19 cellular contexts compared by ENCODE assay signal in genomic region chr16:54504372-54504771, GRCh38.
A peak's percentile ranks its signal among the peaks of the same experiment; 100 is the strongest.
DNase-seq lines count a peak whose midpoint lies in the region; ATAC-seq and TF ChIP-seq lines count a peak whose summit lies in the region.
"Had no signal": no experiment of that assay in that cellular context is flagged by ENCODE, and none has a peak within 500 bp of the region (broad histone marks: within the 10 kb centered on the region; RNA-seq: fewer than 3 reads in every experiment).

No MANE protein-coding gene starts in this region.

- H3K4me1 ChIP-seq in gastroesophageal sphincter (peaks cover 0 to 7% (median 0%) of the 10 kb centered on the region in 3 donors), mucosa of rectum (ENCODE audit: control insufficient read depth in 2 of 2, insufficient read depth in 2 of 2, low read length in 2 of 2) (peaks cover 0 to 5% of the 10 kb centered on the region in 2 donors), mesenchymal stem cell (ENCODE audit: control insufficient read depth, insufficient read depth, low read depth, low read length) (peaks cover 2% of the 10 kb centered on the region)
- H3K4me1 ChIP-seq: ascending aorta, Caco-2 had no signal

- no peak overlapping the region for H4K91ac ChIP-seq in mesenchymal stem cell (ENCODE audit: low read length)

- ATAC-seq in gastroesophageal sphincter (peak; percentile 67), GM21367 (IDR thresholded peaks at IDR 0.05; ENCODE audit: unreplicated experiment) (no peak)
- ATAC-seq: natural killer cell had no signal

- H3K18ac ChIP-seq in mesenchymal stem cell (ENCODE audit: low read depth in 1 of 2, low read length in 2 of 2) = no peak overlapping the region

- no peak overlapping the region for H3K9ac ChIP-seq in mucosa of rectum (ENCODE audit: low read depth in 1 of 2, low read length in 2 of 2)
- H3K9ac ChIP-seq in mesenchymal stem cell (ENCODE audit: low read length) = no peak overlapping the region

- no peak overlapping the region for H3K4ac ChIP-seq in mesenchymal stem cell (ENCODE audit: low read depth in 1 of 2, low read length in 2 of 2)

- no peak overlapping the region for H3K14ac ChIP-seq in mesenchymal stem cell (ENCODE audit: low read length in 2 of 2)

- no peak overlapping the region for H2BK5ac ChIP-seq in mesenchymal stem cell (ENCODE audit: low read depth, low read length, poor library complexity, severe bottlenecking)

- H2BK120ac ChIP-seq in mesenchymal stem cell (ENCODE audit: low read depth, low read length) = no peak overlapping the region

- H3K9me3 ChIP-seq in gastroesophageal sphincter (no peaks in the 10 kb centered on the region), mucosa of rectum (ENCODE audit: control insufficient read depth in 2 of 2, low read length in 2 of 2) (no peaks in the 10 kb centered on the region), mesenchymal stem cell (ENCODE audit: control insufficient read depth, low read length) (no peaks in the 10 kb centered on the region)
- H3K9me3 ChIP-seq: ascending aorta, Caco-2 had no signal

- H3K36me3 ChIP-seq in gastroesophageal sphincter (no peaks in the 10 kb centered on the region), mucosa of rectum (ENCODE audit: control insufficient read depth in 2 of 2, insufficient read depth in 2 of 2, low read length in 2 of 2) (no peaks in the 10 kb centered on the region), mesenchymal stem cell (ENCODE audit: control insufficient read depth in 1 of 2, insufficient read depth in 2 of 2, low read depth in 1 of 2, low read length in 2 of 2) (no peaks in the 10 kb centered on the region)
- H3K36me3 ChIP-seq: ascending aorta had no signal

- H3K27ac ChIP-seq in gastroesophageal sphincter (no peak overlapping the region), mucosa of rectum (ENCODE audit: low read depth in 2 of 2, low read length in 2 of 2) (peak overlapping the region; percentile 23 to 36), mesenchymal stem cell (ENCODE audit: low read length, poor library complexity, severe bottlenecking) (no peak overlapping the region)
- H3K27ac ChIP-seq: ascending aorta, epithelial cell of prostate had no signal

- H3K79me1 ChIP-seq in mesenchymal stem cell (replicated peaks; ENCODE audit: low read length, poor library complexity, severe bottlenecking) = no peaks in the 10 kb centered on the region

- H3K27me3 ChIP-seq in gastroesophageal sphincter (peaks cover 50% of the 10 kb centered on the region), mucosa of rectum (ENCODE audit: control insufficient read depth in 2 of 2, insufficient read depth in 2 of 2, low read length in 2 of 2) (no peaks in the 10 kb centered on the region), mesenchymal stem cell (ENCODE audit: control insufficient read depth in 1 of 2, insufficient read depth in 1 of 2, low read length in 2 of 2) (peaks cover 0 to 29% of the 10 kb centered on the region in 2 experiments)
- H3K27me3 ChIP-seq: ascending aorta had no signal

- H2BK15ac ChIP-seq in mesenchymal stem cell (ENCODE audit: low read depth, poor library complexity, severe bottlenecking) = no peak overlapping the region

- H4K8ac ChIP-seq in mesenchymal stem cell (ENCODE audit: low read length) = no peak overlapping the region

- H3K4me3 ChIP-seq in gastroesophageal sphincter = no peak overlapping the region
- no peak overlapping the region for H3K4me3 ChIP-seq in mucosa of rectum (ENCODE audit: low read length in 2 of 2)
- no peak overlapping the region for H3K4me3 ChIP-seq in mesenchymal stem cell (ENCODE audit: insufficient read depth in 1 of 2, low read depth in 1 of 2, low read length in 2 of 2)
- H3K4me3 ChIP-seq: ascending aorta, smooth muscle cell had no signal

- no peak overlapping the region for H3K4me2 ChIP-seq in mesenchymal stem cell (ENCODE audit: low read length, poor library complexity, severe bottlenecking)
- H3K4me2 ChIP-seq: smooth muscle cell had no signal

- WGBS in gastroesophageal sphincter (ENCODE audit: low coverage in 1 of 2), 2 donors = 45 to 59% methylated on average over 9 to 12 of the region's 12 CpGs
- 41% methylated on average over 6 of the region's 12 CpGs for WGBS in mesenchymal stem cell

- no peak overlapping the region for H2BK12ac ChIP-seq in mesenchymal stem cell (ENCODE audit: low read length in 2 of 2)

- TF ChIP-seq EP300 in gastroesophageal sphincter (IDR thresholded peaks at IDR 0.05) = no peak

- no peak overlapping the region for H2AFZ ChIP-seq in mesenchymal stem cell (ENCODE audit: low read depth, low read length)

- no peak overlapping the region for H3K23ac ChIP-seq in mesenchymal stem cell (ENCODE audit: low read length in 2 of 2)

- DNase-seq in NCI-H1092 (lab: John Stamatoyannopoulos, UW) = peak; percentile 60
- DNase-seq in NCI-H69 (lab: John Stamatoyannopoulos, UW) = peak; percentile 39
- DNase-seq in mesenchymal stem cell = no peak
- no peak for DNase-seq in retina
- DNase-seq: activated naive CD4-positive, alpha-beta T cell treated with anti-CD3 and anti-CD28 coated beads, Interleukin-2, amount 10 ng/mL, durations not matched to agents 7 days and 5 days; Caco-2; cortex of kidney; HFFc6; natural killer cell; posterior cingulate gyrus; stimulated activated CD8-positive, alpha-beta memory T cell treated with anti-CD3 and anti-CD28 coated beads, Interleukin-4, amount 100 ng/mL, for 48 hours; substantia nigra; T-helper 1 cell had no signal

- H2AK5ac ChIP-seq in mesenchymal stem cell (ENCODE audit: low read length, severe bottlenecking) = no peak overlapping the region

- no peak for TF ChIP-seq CTCF in gastroesophageal sphincter (IDR thresholded peaks at IDR 0.05)

- no peak for TF ChIP-seq POLR2A in gastroesophageal sphincter (IDR thresholded peaks at IDR 0.05)

Comparison
In these comparisons a context has a peak if more than half of its experiments do, and no peak if none do; other contexts are left out.
1. DNase-seq: peak in NCI-H1092 (single experiment) and NCI-H69 (single experiment); none in mesenchymal stem cell (single experiment) and retina (single experiment).
2. H3K27ac ChIP-seq: peak in mucosa of rectum (2 of 2); none in gastroesophageal sphincter (0 of 4) and mesenchymal stem cell (single experiment).